Comparison of ENCODE assay signal across 8 cellular contexts in the genomic region with DNA sequence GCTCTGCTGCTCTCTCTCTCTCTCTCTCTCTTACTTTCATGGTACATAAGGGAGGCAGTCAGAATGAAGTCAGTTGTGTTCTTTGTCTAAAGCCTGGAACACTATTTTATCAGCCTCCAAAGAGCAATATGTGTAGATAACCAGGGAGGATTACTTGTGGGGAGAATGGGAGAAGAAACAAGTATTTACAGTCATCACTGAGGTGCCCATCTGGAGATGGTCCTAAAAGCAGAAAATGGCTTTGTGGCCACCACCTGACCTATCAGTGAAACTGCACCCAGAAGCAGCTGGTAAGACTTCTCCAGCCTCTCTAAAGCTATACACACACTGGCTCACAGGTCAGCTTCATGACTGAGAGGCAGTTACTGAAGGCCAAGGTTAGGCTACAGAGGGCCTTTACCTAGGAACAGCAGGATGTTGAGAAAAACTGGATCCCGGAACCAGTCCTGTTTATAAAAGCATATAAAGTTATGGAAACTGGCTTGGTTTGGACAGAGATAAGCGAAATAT.
A peak's percentile ranks its signal among the peaks of the same experiment; 100 is the strongest.
DNase-seq lines count a peak whose midpoint lies in the region; TF ChIP-seq lines count a peak whose summit lies in the region.

No MANE protein-coding gene starts in this region.

- in situ Hi-C loops in astrocyte of the cerebellum (cut with HindIII; ENCODE audit: low sequenced_read_pairs) = no loop called here

- H3K9ac ChIP-seq in MM.1S (ENCODE audit: low read length) = no peak overlapping the region

- CTCF ChIA-PET in HEK293 (lab: Yijun Ruan, JAX) = interaction anchor here (0.6 to 2.0 kb wide), 12 partner anchors 9 to 1438 kb away, joined by 3 to 7 read pairs (median 4); no protein-coding TSS in a partner anchor

- no peak overlapping the region for H2AFZ ChIP-seq in MM.1S (ENCODE audit: low read length)

- no peaks in the 10 kb centered on the region for H3K9me2 ChIP-seq in MM.1S (replicated peaks; ENCODE audit: insufficient read depth, low read length)

- TF ChIP-seq CTCF in HEK293 (tag by site-specific recombination; IDR thresholded peaks at IDR 0.05) (peak; percentile 40; the same call in 1 of the 2 replicates), MM.1S (IDR thresholded peaks at IDR 0.05; ENCODE audit: low read length) (peak; percentile 63), astrocyte of the cerebellum (IDR thresholded peaks at IDR 0.05; ENCODE audit: low read depth, low read length, missing control alignments) (peak; percentile 64)

- 30% methylated on average over 2 of the region's 2 CpGs for WGBS in urinary bladder

- no peak overlapping the region for H3K4me2 ChIP-seq in MM.1S (ENCODE audit: low read depth, low read length)

- H3K9me3 ChIP-seq in HEK293 (ENCODE audit: control insufficient read depth, insufficient read depth, low read depth, low read length) = no peaks in the 10 kb centered on the region
- H3K9me3 ChIP-seq in MM.1S (replicated peaks; ENCODE audit: insufficient read depth, low read length) = no peaks in the 10 kb centered on the region

- H3K4me1 ChIP-seq in HEK293 (ENCODE audit: control insufficient read depth, insufficient read depth, low read length) (peaks cover 37% of the 10 kb centered on the region), MM.1S (ENCODE audit: low read length) (peaks cover 20% of the 10 kb centered on the region), urinary bladder (ENCODE audit: insufficient read depth) (no peaks in the 10 kb centered on the region)

- no peak overlapping the region for H3K4me3 ChIP-seq in HEK293 (ENCODE audit: low read depth, low read length)
- no peak overlapping the region for H3K4me3 ChIP-seq in MM.1S (ENCODE audit: low read length)
- no peak overlapping the region for H3K4me3 ChIP-seq in astrocyte of the cerebellum (ENCODE audit: low read depth, low read length)
- H3K4me3 ChIP-seq in urinary bladder (ENCODE audit: low read depth, low read length) = no peak overlapping the region

- H4K20me1 ChIP-seq in MM.1S (ENCODE audit: insufficient read depth, low read length) = 0 out of 2 replicates have a peak, but pooled peaks cover 6% of the 10 kb centered on the region

- POLR2A ChIA-PET in HEK293 (lab: Yijun Ruan, JAX) = no interaction called here

- no peak overlapping the region for H3K27ac ChIP-seq in HEK293 (ENCODE audit: extremely low read depth, low read depth, low read length)
- H3K27ac ChIP-seq in MM.1S (ENCODE audit: low read length) = no peak overlapping the region
- H3K27ac ChIP-seq in urinary bladder (ENCODE audit: low read depth) = peak overlapping the region; percentile 51

- H3F3A ChIP-seq in MM.1S (ENCODE audit: insufficient read depth, low read length) = no peaks in the 10 kb centered on the region

- H3K79me2 ChIP-seq in MM.1S (ENCODE audit: low read length) = peaks cover 5% of the 10 kb centered on the region; the same call in 1 of the 2 replicates

- H3K27me3 ChIP-seq in MM.1S (replicated peaks; ENCODE audit: insufficient read depth, low read length) = no peaks in the 10 kb centered on the region

- H3K36me3 ChIP-seq in HEK293 (ENCODE audit: control insufficient read depth in 2 of 2, insufficient read depth in 1 of 2, low read length in 2 of 2) (no peaks in the 10 kb centered on the region), MM.1S (replicated peaks; ENCODE audit: insufficient read depth, low read length) (no peaks in the 10 kb centered on the region), urinary bladder (ENCODE audit: insufficient read depth) (no peaks in the 10 kb centered on the region)

- peak; percentile 21 for DNase-seq in NCI-H2171 treated with DMSO at 0.1 percent for 48 hours (lab: John Stamatoyannopoulos, UW)
- no peak for DNase-seq in NCI-H2171 (lab: John Stamatoyannopoulos, UW)
- peak; percentile 41 for DNase-seq in MM.1S
- DNase-seq in astrocyte of the cerebellum (ENCODE audit: low read depth) = no peak
- DNase-seq in iPS-NIHi7 (ENCODE audit: extremely low spot score) = peak; percentile 50
- no peak for DNase-seq in stimulated activated CD8-positive, alpha-beta memory T cell treated with anti-CD3 and anti-CD28 coated beads, Interleukin-4, amount 100 ng/mL, for 48 hours

TF ChIP-seq in HEK293, 187 proteins besides CTCF, POLR2A, EP300 and RAD21:
- TF ChIP-seq GFI1B (tag by site-specific recombination; IDR thresholded peaks at IDR 0.05) = no peak
- TF ChIP-seq ZNF514 (tag by site-specific recombination; IDR thresholded peaks at IDR 0.05) = no peak
- TF ChIP-seq, protein P1, sequence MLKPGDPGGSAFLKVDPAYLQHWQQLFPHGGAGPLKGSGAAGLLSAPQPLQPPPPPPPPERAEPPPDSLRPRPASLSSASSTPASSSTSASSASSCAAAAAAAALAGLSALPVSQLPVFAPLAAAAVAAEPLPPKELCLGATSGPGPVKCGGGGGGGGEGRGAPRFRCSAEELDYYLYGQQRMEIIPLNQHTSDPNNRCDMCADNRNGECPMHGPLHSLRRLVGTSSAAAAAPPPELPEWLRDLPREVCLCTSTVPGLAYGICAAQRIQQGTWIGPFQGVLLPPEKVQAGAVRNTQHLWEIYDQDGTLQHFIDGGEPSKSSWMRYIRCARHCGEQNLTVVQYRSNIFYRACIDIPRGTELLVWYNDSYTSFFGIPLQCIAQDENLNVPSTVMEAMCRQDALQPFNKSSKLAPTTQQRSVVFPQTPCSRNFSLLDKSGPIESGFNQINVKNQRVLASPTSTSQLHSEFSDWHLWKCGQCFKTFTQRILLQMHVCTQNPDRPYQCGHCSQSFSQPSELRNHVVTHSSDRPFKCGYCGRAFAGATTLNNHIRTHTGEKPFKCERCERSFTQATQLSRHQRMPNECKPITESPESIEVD (tag by site-specific recombination; IDR thresholded peaks at IDR 0.05) = 0 out of 2 replicates have a peak, but pooled peaks have one; percentile 34
- no peak for TF ChIP-seq ZNF423 (tag by site-specific recombination; IDR thresholded peaks at IDR 0.05)
- no peak for TF ChIP-seq BCL11B (tag by site-specific recombination; IDR thresholded peaks at IDR 0.05; ENCODE audit: low read depth)
- no peak for TF ChIP-seq ZEB2 (tag by site-specific recombination; IDR thresholded peaks at IDR 0.05)
- TF ChIP-seq ZNF654 (tag by site-specific recombination; IDR thresholded peaks at IDR 0.05; ENCODE audit: low read depth) = peak; percentile 59
TF ChIP-seq in HEK293: peak in this region for 2.

Comparison
In these comparisons a context has a peak if more than half of its experiments do, and no peak if none do; other contexts are left out.
1. DNase-seq: peak in NCI-H2171 treated with DMSO at 0.1 percent for 48 hours (single experiment), MM.1S (single experiment) and iPS-NIHi7 (single experiment); none in NCI-H2171 (single experiment), astrocyte of the cerebellum (single experiment) and stimulated activated CD8-positive, alpha-beta memory T cell treated with anti-CD3 and anti-CD28 coated beads, Interleukin-4, amount 100 ng/mL, for 48 hours (single experiment).
2. Peak in every context shown above with its lines, with median percentiles within 50 percentile points of each other: CTCF ChIP-seq.